ENCODE assay signal across 16 cellular contexts in genomic region chr6:70524721-70525286, GRCh38. TPM values are rescaled to one million over a fixed set of nuclear protein-coding genes. Genes with fewer than 3 reads are reported as not detected.
A peak's percentile ranks its signal among the peaks of the same experiment; 100 is the strongest.
DNase-seq lines count a peak whose midpoint lies in the region; ATAC-seq and TF ChIP-seq lines count a peak whose summit lies in the region.
"Had no signal": no experiment of that assay in that cellular context is flagged by ENCODE, and none has a peak within 500 bp of the region (broad histone marks: within the 10 kb centered on the region; RNA-seq: fewer than 3 reads in every experiment).

No MANE protein-coding gene starts in this region.

- no peak overlapping the region for H2AFZ ChIP-seq in HCT116 (ENCODE audit: low read depth, low read length, poor library complexity, severe bottlenecking)

- CTCF ChIA-PET in HCT116 (lab: Charles Lee), result no interaction called here

- TF ChIP-seq RAD21 in HCT116 (IDR thresholded peaks at IDR 0.05; ENCODE audit: low read depth), result no peak

- 88 to 93% methylated on average over 4 of the region's 4 CpGs for WGBS in lower leg skin, 2 donors

- H3K9me2 ChIP-seq in HCT116 (ENCODE audit: insufficient read depth), result no peaks in the 10 kb centered on the region

- intact Hi-C loops in HCT116 (cut with micrococcal nuclease), result loop anchor here (5.0 to 10.0 kb wide), 2 partner anchors 300 to 432 kb away; partner anchors contain the start of gene B3GAT2
- intact Hi-C loops in lower leg skin (cut with DNase I; ENCODE audit: low total_unique reads), result no loop called here

- no peaks in the 10 kb centered on the region for H3K4me1 ChIP-seq in HCT116 (ENCODE audit: control insufficient read depth in 1 of 2, insufficient read depth in 2 of 2, low read length in 2 of 2)
- H3K4me1 ChIP-seq: BLaER1 treated with 17β-estradiol and CSF1 and Interleukin-3, amounts not matched to agents 10 nM and 100 nM; HAP-1; SJSA1 had no signal

- H3K4me2 ChIP-seq in HCT116 (ENCODE audit: low read length), result no peak overlapping the region
- H3K4me2 ChIP-seq: BLaER1 treated with 17β-estradiol and CSF1 and Interleukin-3, amounts not matched to agents 10 nM and 100 nM had no signal

- TF ChIP-seq CTCF in HCT116 (IDR thresholded peaks at IDR 0.05 in 2 of 3, conservative IDR thresholded peaks at IDR 0.05 in 1 of 3; ENCODE audit: borderline replicate concordance in 1 of 3, insufficient read depth in 1 of 3, low read depth in 2 of 3, low read length in 2 of 3) (no peak), lower leg skin (IDR thresholded peaks at IDR 0.05) (no peak)

- H3K36me3 ChIP-seq in HCT116 (ENCODE audit: control insufficient read depth in 1 of 2, insufficient read depth in 2 of 2, low read length in 2 of 2), result no peaks in the 10 kb centered on the region; a peak in 1 of 4 replicates
- H3K36me3 ChIP-seq: SJSA1 had no signal

- POLR2A ChIA-PET in HCT116 (lab: Charles Lee), result no interaction called here

- no peaks in the 10 kb centered on the region for H4K20me1 ChIP-seq in HCT116 (ENCODE audit: insufficient read depth)
- H4K20me1 ChIP-seq: BLaER1 treated with 17β-estradiol and CSF1 and Interleukin-3, amounts not matched to agents 10 nM and 100 nM had no signal

- no peak overlapping the region for H3K9ac ChIP-seq in HCT116 (ENCODE audit: low read length)
- H3K9ac ChIP-seq: BLaER1 treated with 17β-estradiol and CSF1 and Interleukin-3, amounts not matched to agents 10 nM and 100 nM had no signal

- H3K27ac ChIP-seq in HCT116 (ENCODE audit: low read depth, low read length), result no peak overlapping the region
- H3K27ac ChIP-seq: BLaER1 treated with 17β-estradiol and CSF1 and Interleukin-3, amounts not matched to agents 10 nM and 100 nM; SJSA1 had no signal

- RAD21 ChIA-PET in HCT116 (lab: Charles Lee; ENCODE audit: low non-redundant PET in 1 of 2, low total read pairs in 2 of 2, uncharacterized antibody in 2 of 2, unreplicated experiment in 2 of 2), result no interaction called here

- no TSS peak for BruUV-seq in HCT116 (replicated peaks; lab: Mats Ljungman, UMichigan)

- no peak for TF ChIP-seq POLR2A in HCT116 (IDR thresholded peaks at IDR 0.05; ENCODE audit: borderline replicate concordance, extremely low read depth, insufficient read depth, insufficient read length)
- no peak for TF ChIP-seq POLR2A in lower leg skin (IDR thresholded peaks at IDR 0.05)

- ATAC-seq in HCT116, result no peak
- no peak for ATAC-seq in GM21737 (IDR thresholded peaks at IDR 0.05; ENCODE audit: unreplicated experiment)
- ATAC-seq in HG02840 (IDR thresholded peaks at IDR 0.05; ENCODE audit: low FRiP score, unreplicated experiment), result no peak

- no peak overlapping the region for H3K4me3 ChIP-seq in HCT116 (replicated peaks in 1 of 2; ENCODE audit: low read depth in 1 of 2, low read length in 2 of 2)
- no peak overlapping the region for H3K4me3 ChIP-seq in lower leg skin (ENCODE audit: low read depth, poor library complexity, severe bottlenecking)
- H3K4me3 ChIP-seq: BLaER1 treated with 17β-estradiol and CSF1 and Interleukin-3, amounts not matched to agents 10 nM and 100 nM; HAP-1; SJSA1 had no signal

- no peaks in the 10 kb centered on the region for H3K79me2 ChIP-seq in HCT116 (ENCODE audit: insufficient read depth, low read length)

- no peaks in the 10 kb centered on the region for H3K9me3 ChIP-seq in HCT116 (ENCODE audit: control insufficient read depth in 1 of 2, insufficient read depth in 1 of 2, low read depth in 1 of 2, low read length in 2 of 2)
- H3K9me3 ChIP-seq: BLaER1 treated with 17β-estradiol and CSF1 and Interleukin-3, amounts not matched to agents 10 nM and 100 nM; HAP-1; SJSA1 had no signal

- no peaks in the 10 kb centered on the region for H3K27me3 ChIP-seq in HCT116 (ENCODE audit: insufficient read depth, low read length)
- H3K27me3 ChIP-seq: BLaER1 treated with 17β-estradiol and CSF1 and Interleukin-3, amounts not matched to agents 10 nM and 100 nM; SJSA1 had no signal

- DNase-seq in HCT116 (ENCODE audit: low read depth, low spot score), result no peak
- peak; percentile 3 for DNase-seq in amniotic epithelial cell (ENCODE audit: low read depth)
- DNase-seq in iris pigment epithelial cell (ENCODE audit: low read depth), result peak; percentile 3
- no peak for DNase-seq in stimulated activated CD4-positive, alpha-beta T cell treated with anti-CD3 and anti-CD28 coated beads, Interleukin-2, amount 100 ng/mL, for 48 hours
- no peak for DNase-seq in lower leg skin (ENCODE audit: low spot score in 2 of 2)
- DNase-seq: CD4-positive, alpha-beta memory T cell; GF-D8; NCI-H1694 treated with DMSO at 0.1 percent for 48 hours; NCI-H2081 treated with DMSO at 0.1 percent for 48 hours; NCI-H2171 treated with DMSO at 0.1 percent for 48 hours; NCI-H526 had no signal

TF ChIP-seq in HCT116, 20 proteins besides CTCF, POLR2A, EP300 and RAD21:
- peak; percentile 35 for TF ChIP-seq REST (IDR thresholded peaks at IDR 0.05; ENCODE audit: low read depth)
- TF ChIP-seq JUND (IDR thresholded peaks at IDR 0.05), result no peak
- TF ChIP-seq TCF7L2 (IDR thresholded peaks at IDR 0.05; ENCODE audit: borderline replicate concordance, extremely low read depth, insufficient read depth, insufficient read length), result no peak
- TF ChIP-seq EGR1 (IDR thresholded peaks at IDR 0.05; ENCODE audit: low read depth), result no peak
- no peak for TF ChIP-seq ZNF274 (IDR thresholded peaks at IDR 0.05; ENCODE audit: low read depth, low read length)
TF ChIP-seq in HCT116: peak in this region for 1.

RNA-seq across cellular contexts. Expression of gene SDHAF4, which starts 41.9 kb away (rescaled TPM):
- total RNA-seq in HCT116 (2021; ENCODE audit: unreplicated experiment), result 8.9 TPM
- 6.9 and 7.5 TPM in 2 replicates for polyA plus RNA-seq in HCT116 (2012)
- total RNA-seq in lower leg skin, result 1 to 10 TPM; 5.1 to 9.3 (median 8.4) TPM

Comparison
In these comparisons a context has a peak if more than half of its experiments do, and no peak if none do; other contexts are left out.
1. DNase-seq: peak in amniotic epithelial cell (single experiment) and iris pigment epithelial cell (single experiment); none in HCT116 (single experiment), stimulated activated CD4-positive, alpha-beta T cell treated with anti-CD3 and anti-CD28 coated beads, Interleukin-2, amount 100 ng/mL, for 48 hours (0 of 2) and lower leg skin (0 of 2).